In genomic region chr7:121579639-121580038, GRCh38 we compare ENCODE assay signal across 27 cellular contexts.
"Had no signal": no experiment of that assay in that cellular context is flagged by ENCODE, and none has a peak within 500 bp of the region (broad histone marks: within the 10 kb centered on the region; RNA-seq: fewer than 3 reads in every experiment).

No MANE protein-coding gene starts in this region.

- FAIRE-seq: endometrium, endothelial cell of umbilical vein, frontal cortex had no signal

- H3K27me3 ChIP-seq: colonic mucosa, esophagus muscularis mucosa, foreskin keratinocyte, gastrocnemius medialis had no signal

- H3K4me3 ChIP-seq: colonic mucosa, coronary artery, dorsolateral prefrontal cortex, esophagus muscularis mucosa, esophagus squamous epithelium, gastrocnemius medialis, gastroesophageal sphincter, heart left ventricle, heart right ventricle had no signal

- H3K36me3 ChIP-seq: colonic mucosa, esophagus muscularis mucosa, esophagus squamous epithelium, gastrocnemius medialis, gastroesophageal sphincter, heart left ventricle, heart right ventricle had no signal

- ATAC-seq: effector memory CD8-positive, alpha-beta T cell; esophagus mucosa; foreskin keratinocyte; gastrocnemius medialis; gastroesophageal sphincter; heart left ventricle; heart right ventricle had no signal

- DNase-seq: colonic mucosa; cortex of kidney; dermis blood vessel endothelial cell; dorsolateral prefrontal cortex; effector CD4-positive, alpha-beta T cell; effector CD8-positive, alpha-beta T cell; effector memory CD4-positive, alpha-beta T cell; effector memory CD8-positive, alpha-beta T cell; endodermal cell; erythroblast; esophagus squamous epithelium; foreskin fibroblast; foreskin keratinocyte; foreskin melanocyte; gastrocnemius medialis; glutamatergic neuron; head of caudate nucleus; heart left ventricle; heart right ventricle had no signal

- H3K27ac ChIP-seq: colonic mucosa, coronary artery, dorsolateral prefrontal cortex, epithelial cell of prostate, esophagus muscularis mucosa, esophagus squamous epithelium, foreskin keratinocyte, gastrocnemius medialis, gastroesophageal sphincter, heart left ventricle, heart right ventricle had no signal

- H3K9me3 ChIP-seq: colonic mucosa, esophagus muscularis mucosa, esophagus squamous epithelium, gastrocnemius medialis, gastroesophageal sphincter, heart left ventricle, heart right ventricle had no signal

- H3K4me1 ChIP-seq: colonic mucosa, esophagus muscularis mucosa, foreskin keratinocyte, gastrocnemius medialis, gastroesophageal sphincter, heart left ventricle had no signal
